Comparison of ENCODE assay signal across 9 cellular contexts in the genomic region with DNA sequence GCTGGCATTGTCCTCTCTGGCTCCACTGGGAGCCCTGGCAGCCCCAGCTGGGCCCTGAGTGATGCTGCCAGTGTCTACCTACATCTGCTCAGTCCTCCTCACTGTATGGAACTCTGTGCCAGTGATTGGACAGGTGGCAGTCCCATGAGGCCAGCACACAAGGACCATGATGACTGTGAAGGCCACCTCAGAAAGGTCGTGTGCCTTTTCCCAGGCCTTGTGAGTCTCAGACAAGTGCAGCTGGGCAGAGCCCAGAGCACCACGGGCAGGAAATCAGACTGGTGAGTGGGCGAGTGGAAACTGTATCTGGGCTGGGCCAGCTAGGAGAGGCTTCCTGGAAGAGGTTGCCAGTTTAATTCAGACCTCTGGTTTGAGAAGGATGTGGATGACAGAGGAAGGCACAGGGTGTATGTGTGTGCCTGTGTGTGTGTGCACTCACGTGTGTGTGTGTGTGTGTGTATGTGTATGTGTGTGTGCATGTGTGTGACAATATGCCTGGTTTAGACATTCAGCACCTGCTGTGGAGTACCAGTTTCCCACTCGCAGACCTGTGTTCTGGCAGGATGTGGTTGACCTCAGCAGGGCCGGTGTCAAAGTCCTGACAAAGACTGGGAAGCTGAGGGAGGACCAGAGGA. TPM values are rescaled to one million over a fixed set of nuclear protein-coding genes. Genes with fewer than 3 reads are reported as not detected.
DNase-seq lines count a peak whose midpoint lies in the region; ATAC-seq and TF ChIP-seq lines count a peak whose summit lies in the region.
"Had no signal": no experiment of that assay in that cellular context is flagged by ENCODE, and none has a peak within 500 bp of the region (broad histone marks: within the 10 kb centered on the region; RNA-seq: fewer than 3 reads in every experiment).

No MANE protein-coding gene starts in this region.

- no peaks in the 10 kb centered on the region for H3K36me3 ChIP-seq in colonic mucosa

- no peak overlapping the region for H3K27ac ChIP-seq in colonic mucosa

- peak overlapping the region; percentile 90 for H3K27ac Mint-ChIP-seq in activated T-helper 2 cell treated with anti-CD3 and anti-CD28 coated beads, Interferon-gamma antibody, Interleukin-2, Interleukin-4, amounts not matched to agents 10 μg/mL and 5 μg/mL and 100 μg/mL, durations not matched to agents 14 hours and 24 hours and 36 hours

- no peak for TF ChIP-seq CTCF in colonic mucosa (IDR thresholded peaks at IDR 0.05)

- H3K4me3 Mint-ChIP-seq in activated T-helper 2 cell treated with anti-CD3 and anti-CD28 coated beads, Interferon-gamma antibody, Interleukin-2, Interleukin-4, amounts not matched to agents 10 μg/mL and 5 μg/mL and 100 μg/mL, durations not matched to agents 14 hours and 24 hours and 36 hours (ENCODE audit: low read depth) = peak overlapping the region; percentile 74

- H3K9me3 Mint-ChIP-seq in activated T-helper 2 cell treated with anti-CD3 and anti-CD28 coated beads, Interferon-gamma antibody, Interleukin-2, Interleukin-4, amounts not matched to agents 10 μg/mL and 5 μg/mL and 100 μg/mL, durations not matched to agents 14 hours and 24 hours and 36 hours = no peaks in the 10 kb centered on the region

- peaks cover 5% of the 10 kb centered on the region for H3K4me1 ChIP-seq in colonic mucosa

- peak; percentile 48 for ATAC-seq in GM18858 (IDR thresholded peaks at IDR 0.05; ENCODE audit: unreplicated experiment)
- peak; percentile 56 for ATAC-seq in HG03460 (IDR thresholded peaks at IDR 0.05; ENCODE audit: unreplicated experiment)
- no peak for ATAC-seq in GM21526 (IDR thresholded peaks at IDR 0.05; ENCODE audit: low FRiP score, unreplicated experiment)

- H3K9me3 ChIP-seq in colonic mucosa = no peaks in the 10 kb centered on the region

- no peak overlapping the region for H3K9ac ChIP-seq in colonic mucosa (ENCODE audit: low read depth in 2 of 2, low read length in 2 of 2)

- H3K27me3 Mint-ChIP-seq in activated T-helper 2 cell treated with anti-CD3 and anti-CD28 coated beads, Interferon-gamma antibody, Interleukin-2, Interleukin-4, amounts not matched to agents 10 μg/mL and 5 μg/mL and 100 μg/mL, durations not matched to agents 14 hours and 24 hours and 36 hours (ENCODE audit: low read depth) = no peaks in the 10 kb centered on the region

- no peak overlapping the region for H3K4me3 ChIP-seq in colonic mucosa
- H3K4me3 ChIP-seq: smooth muscle cell had no signal

- H3K36me3 Mint-ChIP-seq in activated T-helper 2 cell treated with anti-CD3 and anti-CD28 coated beads, Interferon-gamma antibody, Interleukin-2, Interleukin-4, amounts not matched to agents 10 μg/mL and 5 μg/mL and 100 μg/mL, durations not matched to agents 14 hours and 24 hours and 36 hours (ENCODE audit: low read depth) = peaks cover 85% of the 10 kb centered on the region

- DNase-seq in activated T-helper 2 cell treated with anti-CD3 and anti-CD28 coated beads, Interferon-gamma antibody, Interleukin-2, Interleukin-4, amounts not matched to agents 10 μg/mL and 5 μg/mL and 100 μg/mL, durations not matched to agents 14 hours and 24 hours and 36 hours (ENCODE audit: low spot score) = no peak
- peak; percentile 48 for DNase-seq in stimulated activated CD4-positive, alpha-beta T cell treated with anti-CD3 and anti-CD28 coated beads, Interleukin-12 subunit alpha, Interleukin-12 subunit beta, amount 100 ng/mL, for 4 hours
- DNase-seq in NCI-H1092 treated with DMSO at 0.1 percent for 48 hours (lab: John Stamatoyannopoulos, UW) (no peak), SW 1271 (lab: John Stamatoyannopoulos, UW) (no peak), colonic mucosa (no peak)

- H3K4me1 Mint-ChIP-seq in activated T-helper 2 cell treated with anti-CD3 and anti-CD28 coated beads, Interferon-gamma antibody, Interleukin-2, Interleukin-4, amounts not matched to agents 10 μg/mL and 5 μg/mL and 100 μg/mL, durations not matched to agents 14 hours and 24 hours and 36 hours (ENCODE audit: low read depth) = peaks cover 87% of the 10 kb centered on the region

- no peaks in the 10 kb centered on the region for H3K27me3 ChIP-seq in colonic mucosa

- intact Hi-C loops in activated T-helper 2 cell treated with anti-CD3 and anti-CD28 coated beads, Interferon-gamma antibody, Interleukin-2, Interleukin-4, amounts not matched to agents 10 μg/mL and 5 μg/mL and 100 μg/mL, durations not matched to agents 14 hours and 24 hours and 36 hours (cut with micrococcal nuclease) = loop anchor here (1.0 kb wide), 1 partner anchor 8 kb away; no protein-coding TSS in a partner anchor
- intact Hi-C loops in colonic mucosa (cut with DNase I) = no loop called here

RNA-seq across cellular contexts. Expression of gene MAPKAPK3, which starts 7.0 kb away (rescaled TPM):
- total RNA-seq in activated T-helper 2 cell treated with anti-CD3 and anti-CD28 coated beads, Interferon-gamma antibody, Interleukin-2, Interleukin-4, amounts not matched to agents 10 μg/mL and 5 μg/mL and 100 μg/mL, durations not matched to agents 14 hours and 24 hours and 36 hours = 178 and 190 TPM in 2 replicates
- 10 to 100 TPM; 27.3 to 45.1 TPM for total RNA-seq in colonic mucosa

RNA-seq across cellular contexts. Expression of gene CISH, which starts 12.4 kb away (rescaled TPM):
- 351 and 355 TPM in 2 replicates for total RNA-seq in activated T-helper 2 cell treated with anti-CD3 and anti-CD28 coated beads, Interferon-gamma antibody, Interleukin-2, Interleukin-4, amounts not matched to agents 10 μg/mL and 5 μg/mL and 100 μg/mL, durations not matched to agents 14 hours and 24 hours and 36 hours
- total RNA-seq in colonic mucosa = 10 to 100 TPM; 17.1 to 19.6 TPM

RNA-seq across cellular contexts. Expression of gene DOCK3, which starts 50.8 kb away (rescaled TPM):
- total RNA-seq in activated T-helper 2 cell treated with anti-CD3 and anti-CD28 coated beads, Interferon-gamma antibody, Interleukin-2, Interleukin-4, amounts not matched to agents 10 μg/mL and 5 μg/mL and 100 μg/mL, durations not matched to agents 14 hours and 24 hours and 36 hours = 1.1 and 1.4 TPM in 2 replicates
- total RNA-seq in colonic mucosa = under 1 TPM; 0.02 to 0.32 TPM

RNA-seq across cellular contexts. Expression of gene HEMK1, which starts 54.6 kb away (rescaled TPM):
- total RNA-seq in activated T-helper 2 cell treated with anti-CD3 and anti-CD28 coated beads, Interferon-gamma antibody, Interleukin-2, Interleukin-4, amounts not matched to agents 10 μg/mL and 5 μg/mL and 100 μg/mL, durations not matched to agents 14 hours and 24 hours and 36 hours = 61.7 and 68.7 TPM in 2 replicates
- total RNA-seq in colonic mucosa = 10 to 100 TPM; 23.0 to 28.5 TPM

RNA-seq across cellular contexts. Expression of gene C3orf18, which starts 56.4 kb away (rescaled TPM):
- 35.2 and 37.2 TPM in 2 replicates for total RNA-seq in activated T-helper 2 cell treated with anti-CD3 and anti-CD28 coated beads, Interferon-gamma antibody, Interleukin-2, Interleukin-4, amounts not matched to agents 10 μg/mL and 5 μg/mL and 100 μg/mL, durations not matched to agents 14 hours and 24 hours and 36 hours
- 1 to 10 TPM; 2.4 to 2.9 TPM for total RNA-seq in colonic mucosa

Comparison
In these comparisons a context has a peak if more than half of its experiments do, and no peak if none do; other contexts are left out.
1. RNA of gene CISH, which starts 12.4 kb away (total RNA-seq): 351 to 355 TPM in activated T-helper 2 cell treated with anti-CD3 and anti-CD28 coated beads, Interferon-gamma antibody, Interleukin-2, Interleukin-4, amounts not matched to agents 10 μg/mL and 5 μg/mL and 100 μg/mL, durations not matched to agents 14 hours and 24 hours and 36 hours; 17.1 to 19.6 TPM in colonic mucosa; every median in the first group is over 10 times any median in the second.